Comparison of ENCODE assay signal across 1 cellular context in genomic region chr19:7944177-7944761, GRCh38.
TF ChIP-seq lines count a peak whose summit lies in the region.

No MANE protein-coding gene starts in this region.

TF ChIP-seq in HepG2, 621 proteins besides CTCF, POLR2A, EP300 and RAD21 (continued from another document):
- no peak for TF ChIP-seq KIAA2018 (CRISPR knock-in tag; IDR thresholded peaks at IDR 0.05; ENCODE audit: borderline replicate concordance)
- no peak for TF ChIP-seq ZNF512 (CRISPR knock-in tag; IDR thresholded peaks at IDR 0.05)
- TF ChIP-seq ZNF580 (CRISPR knock-in tag; IDR thresholded peaks at IDR 0.05; ENCODE audit: borderline replicate concordance, low read depth): no peak
- TF ChIP-seq ZNF264 (CRISPR knock-in tag; IDR thresholded peaks at IDR 0.05): no peak
- TF ChIP-seq ZNF354B (CRISPR knock-in tag; IDR thresholded peaks at IDR 0.05): no peak
- no peak for TF ChIP-seq ZNF326 (CRISPR knock-in tag; IDR thresholded peaks at IDR 0.05; ENCODE audit: borderline replicate concordance)
- TF ChIP-seq TBX2 (CRISPR knock-in tag; IDR thresholded peaks at IDR 0.05; ENCODE audit: borderline replicate concordance): no peak
- TF ChIP-seq HMGA1 (CRISPR knock-in tag; conservative IDR thresholded peaks at IDR 0.05): no peak
- TF ChIP-seq ZNF883 (CRISPR knock-in tag; IDR thresholded peaks at IDR 0.05; ENCODE audit: not compliant biosample characterization): no peak
- TF ChIP-seq GMEB2 (CRISPR knock-in tag; IDR thresholded peaks at IDR 0.05; ENCODE audit: low read depth): no peak
- TF ChIP-seq NKX3-1 (CRISPR knock-in tag; IDR thresholded peaks at IDR 0.05): no peak
- no peak for TF ChIP-seq JUN (CRISPR knock-in tag; IDR thresholded peaks at IDR 0.05)
- no peak for TF ChIP-seq ZBTB4 (CRISPR knock-in tag; IDR thresholded peaks at IDR 0.05; ENCODE audit: borderline replicate concordance)
- TF ChIP-seq ZNF574 (CRISPR knock-in tag; IDR thresholded peaks at IDR 0.05): no peak
- no peak for TF ChIP-seq ZNF34 (CRISPR knock-in tag; IDR thresholded peaks at IDR 0.05; ENCODE audit: borderline replicate concordance)
- peak; percentile 7; the same call in 1 of the 2 replicates for TF ChIP-seq MXD4 (CRISPR knock-in tag; IDR thresholded peaks at IDR 0.05)
- TF ChIP-seq KDM4B (CRISPR knock-in tag; IDR thresholded peaks at IDR 0.05): no peak
- no peak for TF ChIP-seq ZNF12 (CRISPR knock-in tag; IDR thresholded peaks at IDR 0.05)
- TF ChIP-seq ZNF710 (CRISPR knock-in tag; IDR thresholded peaks at IDR 0.05; ENCODE audit: borderline replicate concordance): no peak
- TF ChIP-seq ZSCAN22 (CRISPR knock-in tag; IDR thresholded peaks at IDR 0.05): no peak
- TF ChIP-seq ZEB1 (IDR thresholded peaks at IDR 0.05; ENCODE audit: insufficient replicate concordance, low read depth): no peak
- TF ChIP-seq ZNF850 (CRISPR knock-in tag; conservative IDR thresholded peaks at IDR 0.05): no peak
- TF ChIP-seq PREB (CRISPR knock-in tag; IDR thresholded peaks at IDR 0.05): no peak
- TF ChIP-seq SAFB2 (CRISPR knock-in tag; IDR thresholded peaks at IDR 0.05; ENCODE audit: borderline replicate concordance, low read depth): no peak
- TF ChIP-seq FOXO1 (CRISPR knock-in tag; IDR thresholded peaks at IDR 0.05): no peak
- TF ChIP-seq ZNF33A (CRISPR knock-in tag; IDR thresholded peaks at IDR 0.05; ENCODE audit: borderline replicate concordance): peak; percentile 43; the same call in 1 of the 2 replicates
- TF ChIP-seq ESRRA (CRISPR knock-in tag; IDR thresholded peaks at IDR 0.05; ENCODE audit: low read depth): no peak
- TF ChIP-seq MEIS2 (CRISPR knock-in tag; IDR thresholded peaks at IDR 0.05): no peak
- no peak for TF ChIP-seq ZNF678 (CRISPR knock-in tag; IDR thresholded peaks at IDR 0.05)
- TF ChIP-seq STAT5B (CRISPR knock-in tag; IDR thresholded peaks at IDR 0.05): 0 out of 2 replicates have a peak, but pooled peaks have one; percentile 33
- TF ChIP-seq HMG20B (CRISPR knock-in tag; conservative IDR thresholded peaks at IDR 0.05): no peak
- TF ChIP-seq ZFAT (CRISPR knock-in tag; conservative IDR thresholded peaks at IDR 0.05): no peak
- TF ChIP-seq SMC3 (IDR thresholded peaks at IDR 0.05; ENCODE audit: low read length): peak; percentile 72
- TF ChIP-seq RXRA (CRISPR knock-in tag; IDR thresholded peaks at IDR 0.05): no peak
- TF ChIP-seq ZC3H4 (CRISPR knock-in tag; IDR thresholded peaks at IDR 0.05; ENCODE audit: borderline replicate concordance): no peak
- no peak for TF ChIP-seq PRMT3 (CRISPR knock-in tag; IDR thresholded peaks at IDR 0.05; ENCODE audit: borderline replicate concordance, low read depth)
